Comparison of ENCODE assay signal across 31 cellular contexts in the genomic region with DNA sequence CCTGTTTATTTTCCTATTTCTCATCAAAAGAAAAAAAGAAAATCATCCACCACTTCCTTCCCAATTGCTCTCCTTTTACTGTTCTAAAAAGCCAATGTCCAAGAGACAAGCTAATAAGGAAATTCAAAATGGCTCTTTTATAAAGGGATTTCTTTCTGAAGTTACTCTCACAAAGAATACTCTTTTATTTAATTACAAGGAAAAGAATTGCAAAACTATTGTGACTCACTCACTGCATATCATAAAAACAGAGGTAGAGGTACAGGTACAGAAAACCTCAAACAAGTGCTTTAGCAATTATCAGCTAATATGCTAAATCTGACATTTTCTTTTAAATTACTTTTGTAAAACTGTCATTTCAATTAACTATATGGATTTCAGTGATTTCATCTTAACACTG. TPM values are rescaled to one million over a fixed set of nuclear protein-coding genes. Genes with fewer than 3 reads are reported as not detected.
DNase-seq lines count a peak whose midpoint lies in the region; ATAC-seq, FAIRE-seq and TF ChIP-seq lines count a peak whose summit lies in the region.
"Had no signal": no experiment of that assay in that cellular context is flagged by ENCODE, and none has a peak within 500 bp of the region (broad histone marks: within the 10 kb centered on the region; RNA-seq: fewer than 3 reads in every experiment).

No MANE protein-coding gene starts in this region.

- H3K4me3 ChIP-seq in bronchial epithelial cell (ENCODE audit: low read depth, low read length) (no peak overlapping the region), mucosa of descending colon (no peak overlapping the region), Caco-2 (ENCODE audit: low read depth, low read length) (no peak overlapping the region)
- H3K4me3 ChIP-seq: esophagus muscularis mucosa, K562, SJCRH30 had no signal

- no peak for FAIRE-seq in bronchial epithelial cell (lab: Jason Lieb, UNC)
- FAIRE-seq: frontal cortex, GM12891, HTR-8/SVneo, K562, TTC549 had no signal

- H3K36me3 ChIP-seq in bronchial epithelial cell (ENCODE audit: control insufficient read depth, insufficient read depth, low read length) (peaks cover under 1% of the 10 kb centered on the region), mucosa of descending colon (ENCODE audit: low read depth) (no peaks in the 10 kb centered on the region), Caco-2 (ENCODE audit: control insufficient read depth, insufficient read depth, low read length) (peaks cover 4% of the 10 kb centered on the region)

- no peak overlapping the region for H3K27ac ChIP-seq in CD4-positive, alpha-beta T cell (ENCODE audit: low read depth, low read length)
- H3K27ac ChIP-seq: esophagus muscularis mucosa, SJCRH30 had no signal

- CTCF ChIA-PET in CD4-positive, alpha-beta T cell (lab: Charles Lee): interaction anchor here (0.9 to 1.4 kb wide), 2 partner anchors 18 to 91 kb away, joined by 3 read pairs; a partner anchor contains a TSS
- CTCF ChIA-PET in Caco-2 (lab: Charles Lee): no interaction called here

- H3K36me3 Mint-ChIP-seq in CD4-positive, alpha-beta T cell (ENCODE audit: low read depth): peaks cover 92% of the 10 kb centered on the region
- H3K36me3 Mint-ChIP-seq in Caco-2 (ENCODE audit: insufficient read depth, unreplicated experiment): peaks cover 80% of the 10 kb centered on the region

- POLR2A ChIA-PET in CD4-positive, alpha-beta T cell (lab: Charles Lee): no interaction called here
- POLR2A ChIA-PET in Caco-2 (lab: Charles Lee): no interaction called here

- H3K9me3 Mint-ChIP-seq in CD4-positive, alpha-beta T cell: no peaks in the 10 kb centered on the region
- no peaks in the 10 kb centered on the region for H3K9me3 Mint-ChIP-seq in Caco-2 (ENCODE audit: unreplicated experiment)
- H3K9me3 Mint-ChIP-seq: CD8-positive, alpha-beta T cell; stimulated activated naive CD8-positive, alpha-beta T cell treated with anti-CD3 and anti-CD28 coated beads, Interleukin-15, Interleukin-2, amounts not matched to agents 100 ng/mL and 50 ng/mL, for 24 hours had no signal

- no TSS peak for BruUV-seq in Caco-2 (replicated peaks; lab: Mats Ljungman, UMichigan)

- H3K4me3 Mint-ChIP-seq in CD4-positive, alpha-beta T cell: no peak overlapping the region
- H3K4me3 Mint-ChIP-seq in Caco-2 (ENCODE audit: unreplicated experiment): no peak overlapping the region
- H3K4me3 Mint-ChIP-seq: activated T-cell treated with anti-CD3 and anti-CD28 coated beads, Interleukin-2, amount 50 U/mL, for 4 hours; CD8-positive, alpha-beta T cell had no signal

- ATAC-seq in CD4-positive, alpha-beta T cell (ENCODE audit: poor library complexity): no peak
- ATAC-seq in mucosa of descending colon (peak; percentile 60), HG03342 (IDR thresholded peaks at IDR 0.05; ENCODE audit: unreplicated experiment) (no peak)

- H3K27me3 Mint-ChIP-seq in CD4-positive, alpha-beta T cell: no peaks in the 10 kb centered on the region
- no peaks in the 10 kb centered on the region for H3K27me3 Mint-ChIP-seq in Caco-2 (ENCODE audit: insufficient read depth, unreplicated experiment)
- H3K27me3 Mint-ChIP-seq: stimulated activated naive CD8-positive, alpha-beta T cell treated with anti-CD3 and anti-CD28 coated beads, Interleukin-15, Interleukin-2, amounts not matched to agents 100 ng/mL and 50 ng/mL, for 24 hours had no signal

- no peak for DNase-seq in CD4-positive, alpha-beta T cell
- DNase-seq in LoVo (ENCODE audit: low spot score) (peak; percentile 38), bronchial epithelial cell (ENCODE audit: low read depth) (peak; percentile 63), mucosa of descending colon (no peak), NCI-H524 treated with DMSO at 0.1 percent for 48 hours (lab: John Stamatoyannopoulos, UW) (no peak), Caco-2 (no peak), GM19238 (ENCODE audit: insufficient read length, low spot score) (no peak)
- DNase-seq: activated CD4-positive, CD25-positive, alpha-beta regulatory T cell treated with anti-CD3 and anti-CD28 coated beads, Interleukin-2, amount 50 U/mL, for 72 hours; activated T-cell treated with anti-CD3 and anti-CD28 coated beads, Interleukin-2, amount 50 U/mL, for 4 hours; amniotic stem cell; DMS 273 treated with DMSO at 0.1 percent for 48 hours; effector memory CD4-positive, alpha-beta T cell; EL; H7; hippocampal formation; mesendoderm; MM.1S; NCI-H1417; NCI-H2081; NCI-H2227 treated with DMSO at 0.1 percent for 48 hours; nucleus accumbens had no signal

- H3K27me3 ChIP-seq in CD4-positive, alpha-beta T cell (ENCODE audit: control insufficient read depth, insufficient read depth, low read length): no peaks in the 10 kb centered on the region
- no peaks in the 10 kb centered on the region for H3K27me3 ChIP-seq in bronchial epithelial cell (ENCODE audit: control insufficient read depth, insufficient read depth, low read length)
- no peaks in the 10 kb centered on the region for H3K27me3 ChIP-seq in Caco-2 (replicated peaks; ENCODE audit: control insufficient read depth, insufficient read depth, low read length)
- H3K27me3 ChIP-seq: esophagus muscularis mucosa, SJCRH30 had no signal

- intact Hi-C loops in CD4-positive, alpha-beta T cell (cut with DNase I, micrococcal nuclease): no loop called here
- intact Hi-C loops in mucosa of descending colon (cut with DNase I, micrococcal nuclease): no loop called here
- intact Hi-C loops in Caco-2 (cut with micrococcal nuclease; ENCODE audit: unreplicated experiment): no loop called here

- H3K27ac Mint-ChIP-seq in CD4-positive, alpha-beta T cell: peak overlapping the region; percentile 57
- H3K27ac Mint-ChIP-seq in Caco-2 (ENCODE audit: unreplicated experiment): no peak overlapping the region
- H3K27ac Mint-ChIP-seq: CD8-positive, alpha-beta T cell had no signal

- no peaks in the 10 kb centered on the region for H3K9me3 ChIP-seq in CD4-positive, alpha-beta T cell (ENCODE audit: control insufficient read depth, low read length)
- H3K9me3 ChIP-seq in mucosa of descending colon (no peaks in the 10 kb centered on the region), Caco-2 (no peaks in the 10 kb centered on the region)
- H3K9me3 ChIP-seq: esophagus muscularis mucosa, SJCRH30 had no signal

- TF ChIP-seq CTCF in CD4-positive, alpha-beta T cell (IDR thresholded peaks at IDR 0.05): no peak
- no peak for TF ChIP-seq CTCF in bronchial epithelial cell (IDR thresholded peaks at IDR 0.05; ENCODE audit: insufficient read depth, low read length, severe bottlenecking)
- no peak for TF ChIP-seq CTCF in mucosa of descending colon (IDR thresholded peaks at IDR 0.05)
- TF ChIP-seq CTCF in Caco-2 (IDR thresholded peaks at IDR 0.05; ENCODE audit: insufficient read depth in 1 of 2, low read depth in 1 of 2, low read length in 1 of 2, severe bottlenecking in 1 of 2, unreplicated experiment in 1 of 2): no peak

- H3K4me1 ChIP-seq in mucosa of descending colon (ENCODE audit: low read depth) (no peaks in the 10 kb centered on the region), Caco-2 (no peaks in the 10 kb centered on the region)
- H3K4me1 ChIP-seq: SJCRH30 had no signal

- H3K4me1 Mint-ChIP-seq in CD4-positive, alpha-beta T cell (ENCODE audit: low read depth): peaks cover 59% of the 10 kb centered on the region
- no peaks in the 10 kb centered on the region for H3K4me1 Mint-ChIP-seq in Caco-2 (ENCODE audit: low read depth, unreplicated experiment)

RNA-seq across cellular contexts. Expression of a gene that starts 18.1 kb away (rescaled TPM):
- total RNA-seq in CD4-positive, alpha-beta T cell: 10 to 100 TPM; 52.7 to 56.7 TPM
- total RNA-seq in bronchial epithelial cell: 50.3 and 63.1 TPM in 2 replicates
- 100 to 1,000 TPM in 1 of 3 donors, 10 to 100 TPM in 2; 75.6 to 123 (median 85.0) TPM for total RNA-seq in mucosa of descending colon
- total RNA-seq in Caco-2 (2022): 170 and 171 TPM in 2 replicates

Comparison
In these comparisons a context has a peak if more than half of its experiments do, and no peak if none do; other contexts are left out.
1. DNase-seq: peak in LoVo (single experiment) and bronchial epithelial cell (single experiment); none in CD4-positive, alpha-beta T cell (0 of 10), mucosa of descending colon (0 of 3), NCI-H524 treated with DMSO at 0.1 percent for 48 hours (single experiment), Caco-2 (0 of 2) and GM19238 (single experiment).